ENCODE assay signal across 8 cellular contexts in the genomic region with DNA sequence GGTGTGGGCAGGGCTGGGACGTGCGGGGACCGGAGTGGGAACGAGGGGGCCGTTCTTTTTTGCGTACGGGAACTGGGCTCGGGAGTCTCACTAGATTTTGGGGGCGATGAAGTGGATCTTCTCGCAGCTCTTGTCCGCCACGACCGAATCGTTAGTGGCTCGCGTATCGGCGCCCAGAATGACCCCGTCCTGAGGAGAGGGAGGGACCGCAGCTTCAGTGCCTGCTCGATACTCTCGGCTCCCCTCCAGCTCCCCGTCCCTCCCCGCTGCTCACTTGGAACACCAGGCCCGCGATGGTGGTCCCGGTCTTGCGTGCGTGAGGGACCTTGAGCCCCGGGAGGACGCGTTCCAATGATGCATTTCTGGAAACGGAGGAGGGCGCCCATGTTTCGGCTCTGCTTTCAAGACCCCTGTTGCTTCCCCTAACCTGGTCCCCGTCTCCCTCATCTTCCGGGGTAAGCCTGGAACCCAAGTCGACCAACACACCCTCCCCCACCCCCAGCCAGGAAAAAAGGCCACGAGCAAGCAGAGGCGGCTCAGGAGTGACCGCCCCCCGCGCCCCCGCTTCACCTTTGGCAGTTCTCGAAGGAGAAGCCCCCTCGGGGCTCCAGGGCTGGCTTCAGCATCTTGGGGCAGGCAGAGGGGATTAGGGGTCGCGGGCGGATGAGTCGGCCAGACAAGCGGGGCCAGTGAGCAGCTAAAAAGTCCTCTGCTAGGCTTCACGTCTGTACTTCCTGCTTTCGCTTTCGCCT. TPM values are rescaled to one million over a fixed set of nuclear protein-coding genes. Genes with fewer than 3 reads are reported as not detected.
A peak's percentile ranks its signal among the peaks of the same experiment; 100 is the strongest.
DNase-seq lines count a peak whose midpoint lies in the region; ATAC-seq, FAIRE-seq and TF ChIP-seq lines count a peak whose summit lies in the region.

TSS of gene PSMB10 (minus strand) at position 727 of the 752 bp plus-strand sequence. CDS start at position 626, 101 bp downstream.

- no peak for TF ChIP-seq CTCF in cardiac fibroblast (IDR thresholded peaks at IDR 0.05; ENCODE audit: low read depth, low read length)
- TF ChIP-seq CTCF in keratinocyte (optimal IDR thresholded peaks at IDR 0.05 in 1 of 3, IDR thresholded peaks at IDR 0.05 in 1 of 3, conservative IDR thresholded peaks at IDR 0.05 in 1 of 3; ENCODE audit: extremely low read depth in 1 of 3, insufficient read depth in 2 of 3, low read length in 3 of 3), result peak in 1 of 3 experiments; percentile 29
- no peak for TF ChIP-seq CTCF in spleen (IDR thresholded peaks at IDR 0.05 in 8 of 11, conservative IDR thresholded peaks at IDR 0.05 in 3 of 11)

- H3K36me3 ChIP-seq in keratinocyte (ENCODE audit: control insufficient read depth in 2 of 2, extremely low read depth in 1 of 2, insufficient read depth in 2 of 2, low read length in 2 of 2) (peaks cover 7 to 18% of the 10 kb centered on the region in 2 experiments), spleen (peaks cover 0 to 63% (median 34%) of the 10 kb centered on the region in 6 donors)

- H3K79me2 ChIP-seq in keratinocyte (ENCODE audit: control insufficient read depth, insufficient read depth, low read length), result peaks cover 10% of the 10 kb centered on the region

- H3K9ac ChIP-seq in keratinocyte (ENCODE audit: control insufficient read depth, extremely low read depth, insufficient read depth, low read length), result peak within 1 kb of the TSS; percentile 92

- WGBS in spleen, 5 donors, result 0 to 1% (median 0%) methylated on average over 31 to 54 of the region's 54 CpGs

- dilution Hi-C loops in keratinocyte (cut with MboI; ENCODE audit: extremely low pct_ligation_motif_present, low sequenced_read_pairs), result no loop called here

- peak; percentile 57 for DNase-seq in NCI-H748 (lab: John Stamatoyannopoulos, UW; ENCODE audit: unreplicated experiment)
- DNase-seq in NCI-H748 treated with DMSO at 0.1 percent for 48 hours (lab: John Stamatoyannopoulos, UW), result no peak
- peak in 4 of 5 experiments; percentile 21 to 74 (median 50) for DNase-seq in T-helper 2 cell
- DNase-seq in cardiac fibroblast (ENCODE audit: low read depth in 2 of 2), result peak; percentile 69 to 70
- DNase-seq in keratinocyte (ENCODE audit: low read depth, low spot score), result no peak
- peak; percentile 93 for DNase-seq in spleen

- H3K4me1 ChIP-seq in keratinocyte (ENCODE audit: control insufficient read depth, extremely low read depth, insufficient read depth, low read length) (peaks cover 27% of the 10 kb centered on the region), spleen (peaks cover 11 to 61% (median 38%) of the 10 kb centered on the region in 6 donors)

- ATAC-seq in HG03196 (IDR thresholded peaks at IDR 0.05; ENCODE audit: unreplicated experiment), result peak; percentile 11
- no peak for ATAC-seq in HG03280 (IDR thresholded peaks at IDR 0.05; ENCODE audit: unreplicated experiment)

- H3K4me3 ChIP-seq in cardiac fibroblast (replicated peaks in 1 of 2; ENCODE audit: low read depth in 2 of 2, low read length in 2 of 2) (peak within 1 kb of the TSS; percentile 92 to 97), keratinocyte (ENCODE audit: control insufficient read depth in 2 of 3, extremely low read depth in 1 of 3, insufficient read depth in 2 of 3, low read depth in 1 of 3, low read length in 3 of 3) (peak within 1 kb of the TSS; percentile 89 to 95 (median 91)), spleen (peak within 1 kb of the TSS; percentile 72 to 98 (median 96))

- H3K27me3 ChIP-seq in keratinocyte (ENCODE audit: control insufficient read depth, extremely low read depth, insufficient read depth, low read length) (no peaks in the 10 kb centered on the region), spleen (replicated peaks in 1 of 7) (no peaks in the 10 kb centered on the region)

- intact Hi-C loops in spleen (cut with DNase I; ENCODE audit: low total_unique reads), result loop anchor here (10.0 kb wide), 1 partner anchor 91 kb away; the partner anchor contains the start of genes CENPT, NUTF2 and THAP11

- H3K4me2 ChIP-seq in keratinocyte (ENCODE audit: control insufficient read depth, extremely low read depth, insufficient read depth, low read depth, low read length), result peak within 1 kb of the TSS; percentile 63

- H3K9me1 ChIP-seq in keratinocyte (ENCODE audit: control insufficient read depth, extremely low read depth, insufficient read depth, low read length), result no peaks in the 10 kb centered on the region

- TF ChIP-seq POLR2A in spleen (IDR thresholded peaks at IDR 0.05), result peak in 1 of 3 donors; percentile 81

- FAIRE-seq in keratinocyte (lab: Jason Lieb, UNC), result no peak

- H3K27ac ChIP-seq in keratinocyte (ENCODE audit: control insufficient read depth, insufficient read depth, low read length) (peak within 1 kb of the TSS; percentile 81), spleen (peak within 1 kb of the TSS; percentile 97 to 99 (median 98))

- no peaks in the 10 kb centered on the region for H3K9me3 ChIP-seq in keratinocyte (ENCODE audit: control insufficient read depth, low read depth, low read length)
- no peaks in the 10 kb centered on the region for H3K9me3 ChIP-seq in spleen

- H4K20me1 ChIP-seq in keratinocyte (ENCODE audit: control insufficient read depth, extremely low read depth, insufficient read depth, low read length), result no peaks in the 10 kb centered on the region

- peak within 1 kb of the TSS; percentile 82 for H2AFZ ChIP-seq in keratinocyte (ENCODE audit: control insufficient read depth, low read length)

RNA-seq across cellular contexts. Expression of gene PSMB10, which starts in this region (rescaled TPM):
- polyA plus RNA-seq in keratinocyte (9.3 to 19.7 TPM (median 11.1 TPM) in 3 replicates), spleen (100 to 1,000 TPM; 207 to 236 (median 236) TPM)
- 3.0 TPM for polyA plus RNA-seq in keratinocyte (2011; ENCODE audit: low read depth)
- 5.1 and 17.8 TPM in 2 replicates for polyA plus RNA-seq in keratinocyte (2011; cell fraction: cytosol; rRNA removed)
- 6.2 and 8.4 TPM in 2 replicates for polyA plus RNA-seq in keratinocyte (2011; cell fraction: nucleus; rRNA removed)
- polyA plus RNA-seq in keratinocyte (2012; ENCODE audit: low replicate concordance), result 17.5 and 40.2 TPM in 2 replicates
- 6.0 to 8.4 TPM (median 6.8 TPM) in 3 replicates for polyA minus RNA-seq in keratinocyte
- polyA minus RNA-seq in keratinocyte (2011; cell fraction: cytosol; rRNA and poly(A)+ RNA removed), result 26.1 TPM
- 5.0 and 6.3 TPM in 2 replicates for polyA minus RNA-seq in keratinocyte (2011; cell fraction: nucleus; rRNA and poly(A)+ RNA removed)
- 100 to 1,000 TPM in 6 of 7 donors, 10 to 100 TPM in 1; 80.3 to 152 (median 128) TPM for total RNA-seq in spleen

Comparison
In these comparisons a context has a peak if more than half of its experiments do, and no peak if none do; other contexts are left out.
1. RNA of gene PSMB10 (polyA plus RNA-seq): 207 to 236 TPM in spleen; 3.0 to 40.2 TPM in keratinocyte; every median in the first group is over 4 times any median in the second.
2. DNase-seq: peak in NCI-H748 (single experiment), T-helper 2 cell (4 of 5), cardiac fibroblast (2 of 2) and spleen (single experiment); none in NCI-H748 treated with DMSO at 0.1 percent for 48 hours (single experiment) and keratinocyte (single experiment).
3. Peak in every context shown above with its lines, with median percentiles within 50 percentile points of each other: H3K4me3 ChIP-seq.